Comparison of ENCODE assay signal across 8 cellular contexts in genomic region chr3:53131136-53131495, GRCh38. TPM values are rescaled to one million over a fixed set of nuclear protein-coding genes. Genes with fewer than 3 reads are reported as not detected.
DNase-seq lines count a peak whose midpoint lies in the region; ATAC-seq and TF ChIP-seq lines count a peak whose summit lies in the region.

No MANE protein-coding gene starts in this region.

- H3K9me3 ChIP-seq in lung (ENCODE audit: control insufficient read depth in 2 of 2, insufficient read depth in 1 of 2, low read length in 1 of 2) (peaks cover 0 to 2% of the 10 kb centered on the region in 2 donors), tibial nerve (no peaks in the 10 kb centered on the region)

- TF ChIP-seq CTCF in lung (IDR thresholded peaks at IDR 0.05; ENCODE audit: control extremely low read depth, extremely low read depth) (no peak), tibial nerve (IDR thresholded peaks at IDR 0.05) (no peak)

- H3K27ac ChIP-seq in angular gyrus (ENCODE audit: low read depth, low read length) (peak overlapping the region; percentile 91), lung (ENCODE audit: low read depth in 1 of 2, low read length in 1 of 2) (peak overlapping the region; percentile 97 to 98), tibial nerve (peak overlapping the region in 3 of 4 donors; percentile 86 to 89 (median 88))

- no peak for TF ChIP-seq POLR2A in tibial nerve (IDR thresholded peaks at IDR 0.05)

- intact Hi-C loops in activated naive CD4-positive, alpha-beta T cell treated with anti-CD3 and anti-CD28 coated beads for 36 hours (cut with micrococcal nuclease): no loop called here

- no peaks in the 10 kb centered on the region for H3K9me3 Mint-ChIP-seq in activated naive CD4-positive, alpha-beta T cell treated with anti-CD3 and anti-CD28 coated beads for 36 hours

- 87 to 88% methylated on average over 4 of the region's 4 CpGs for WGBS in lung, 2 donors
- WGBS in tibial nerve, 2 donors: 85 to 91% methylated on average over 4 of the region's 4 CpGs

- DNase-seq in activated naive CD4-positive, alpha-beta T cell treated with anti-CD3 and anti-CD28 coated beads for 36 hours: no peak
- DNase-seq in activated naive CD4-positive, alpha-beta T cell (lab: John Stamatoyannopoulos, UW): no peak
- DNase-seq in lung (ENCODE audit: low spot score) (no peak), tibial nerve (ENCODE audit: low spot score in 2 of 2) (no peak)
- DNase-seq in activated effector memory CD4-positive, alpha-beta T cell treated with Interleukin-2 at 50 U/mL for 16 hours: no peak

- peaks cover 27% of the 10 kb centered on the region for H3K4me1 Mint-ChIP-seq in activated naive CD4-positive, alpha-beta T cell treated with anti-CD3 and anti-CD28 coated beads for 36 hours (ENCODE audit: low read depth)

- no peaks in the 10 kb centered on the region for H3K27me3 ChIP-seq in lung (ENCODE audit: control insufficient read depth, insufficient read depth)
- no peaks in the 10 kb centered on the region for H3K27me3 ChIP-seq in tibial nerve

- no peak overlapping the region for H3K4me3 ChIP-seq in lung
- peak overlapping the region in 3 of 4 donors; percentile 72 to 90 (median 74) for H3K4me3 ChIP-seq in tibial nerve

- H3K27me3 Mint-ChIP-seq in activated naive CD4-positive, alpha-beta T cell treated with anti-CD3 and anti-CD28 coated beads for 36 hours (ENCODE audit: low read depth): no peaks in the 10 kb centered on the region

- ATAC-seq in lung (ENCODE audit: insufficient read depth, low FRiP score) (no peak), HG02870 (IDR thresholded peaks at IDR 0.05; ENCODE audit: unreplicated experiment) (no peak)
- ATAC-seq in activated CD4-positive, CD25-positive, alpha-beta regulatory T cell treated with anti-CD3 and anti-CD28 coated beads, Interleukin-2, amount 50 U/mL, for 24 hours: no peak

- H3K27ac Mint-ChIP-seq in activated naive CD4-positive, alpha-beta T cell treated with anti-CD3 and anti-CD28 coated beads for 36 hours: peak overlapping the region; percentile 93

- H3K36me3 ChIP-seq in lung (ENCODE audit: control insufficient read depth in 2 of 2, insufficient read depth in 2 of 2, low read length in 2 of 2) (peaks cover 0 to 2% of the 10 kb centered on the region in 2 donors), tibial nerve (peaks cover 0 to 17% (median 0%) of the 10 kb centered on the region in 3 donors)

- H3K36me3 Mint-ChIP-seq in activated naive CD4-positive, alpha-beta T cell treated with anti-CD3 and anti-CD28 coated beads for 36 hours (ENCODE audit: low read depth): peaks cover 3% of the 10 kb centered on the region

- CTCF ChIA-PET in activated naive CD4-positive, alpha-beta T cell treated with anti-CD3 and anti-CD28 coated beads for 36 hours (lab: Charles Lee): interaction anchor here (1.2 to 7.3 kb wide), 5 partner anchors 16 to 66 kb away, joined by 3 to 160 read pairs (median 8); no protein-coding TSS in a partner anchor

- H3K4me3 Mint-ChIP-seq in activated naive CD4-positive, alpha-beta T cell treated with anti-CD3 and anti-CD28 coated beads for 36 hours: peak overlapping the region; percentile 87

- TF ChIP-seq EP300 in tibial nerve (IDR thresholded peaks at IDR 0.05): no peak

- H3K4me1 ChIP-seq in lung (ENCODE audit: control insufficient read depth in 2 of 2, insufficient read depth in 2 of 2, low read length in 2 of 2): peaks cover 8 to 10% of the 10 kb centered on the region in 2 donors
- peaks cover 0 to 41% (median 15%) of the 10 kb centered on the region in 4 donors for H3K4me1 ChIP-seq in tibial nerve

RNA-seq across cellular contexts. Expression of gene RFT1, which starts 0.9 kb away (rescaled TPM):
- 10 to 100 TPM; 29.9 to 31.7 TPM for total RNA-seq in activated naive CD4-positive, alpha-beta T cell treated with anti-CD3 and anti-CD28 coated beads for 36 hours
- total RNA-seq in lung (10 to 100 TPM; 21.3 to 23.1 TPM), tibial nerve (10 to 100 TPM; 12.0 to 18.6 (median 14.6) TPM)
- polyA plus RNA-seq in lung: 10 to 100 TPM; 10.8 to 22.0 TPM

RNA-seq across cellular contexts. Expression of gene PRKCD, which starts 29.9 kb away (rescaled TPM):
- total RNA-seq in activated naive CD4-positive, alpha-beta T cell treated with anti-CD3 and anti-CD28 coated beads for 36 hours: 10 to 100 TPM in 1 of 2 experiments, 1 to 10 TPM in 1; 9.1 to 10.2 TPM
- 10 to 100 TPM; 34.9 to 85.2 TPM for total RNA-seq in lung
- 10 to 100 TPM; 47.3 to 84.5 TPM for polyA plus RNA-seq in lung
- total RNA-seq in tibial nerve: 10 to 100 TPM; 13.5 to 30.6 (median 19.9) TPM
